In the genomic region with DNA sequence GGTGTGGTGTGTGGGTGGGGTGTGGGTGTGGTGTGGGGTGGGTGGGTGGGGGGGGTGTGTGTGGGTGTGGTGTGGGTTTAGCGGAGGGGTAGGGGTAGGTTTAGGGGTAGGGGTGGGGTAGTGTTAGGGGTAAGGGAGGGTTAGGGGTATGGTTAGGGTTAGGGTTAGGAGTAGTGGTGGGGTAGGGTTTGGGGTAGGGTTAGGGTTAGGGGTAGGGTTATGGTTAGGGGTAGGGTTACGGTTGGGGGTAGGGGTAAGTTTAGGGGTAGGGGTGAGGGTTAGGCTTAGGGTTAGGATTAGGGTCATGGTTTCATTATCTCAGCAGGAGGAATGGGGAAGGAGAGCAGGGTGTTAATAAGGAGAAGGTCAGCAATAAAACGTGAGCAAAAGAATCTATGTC, we compare ENCODE assay signal across 25 cellular contexts.
"Had no signal": no experiment of that assay in that cellular context is flagged by ENCODE, and none has a peak within 500 bp of the region (broad histone marks: within the 10 kb centered on the region; RNA-seq: fewer than 3 reads in every experiment).

No MANE protein-coding gene starts in this region.

- H3K4me3 Mint-ChIP-seq: activated naive CD8-positive, alpha-beta T cell treated with anti-CD3 and anti-CD28 coated beads, Interleukin-2, amount 50 U/mL, for 24 hours; activated T-cell treated with anti-CD3 and anti-CD28 coated beads, Interleukin-2, amount 50 U/mL, for 4 hours; T-helper 17 cell; WTC11 had no signal

- H3K27ac Mint-ChIP-seq: activated naive CD4-positive, alpha-beta T cell treated with anti-CD3 and anti-CD28 coated beads, Interleukin-2, amount 50 U/mL, for 72 hours; activated naive CD8-positive, alpha-beta T cell treated with anti-CD3 and anti-CD28 coated beads, Interleukin-2, amount 50 U/mL, for 24 hours; T-helper 17 cell; WTC11 had no signal

- H3K4me1 ChIP-seq: SJCRH30 had no signal

- H3K9me3 ChIP-seq: MG63, SJCRH30 had no signal

- ATAC-seq: activated naive CD4-positive, alpha-beta T cell treated with anti-CD3 and anti-CD28 coated beads, Interleukin-2, amount 50 U/mL, for 72 hours; activated naive CD8-positive, alpha-beta T cell treated with anti-CD3 and anti-CD28 coated beads, Interleukin-2, amount 50 U/mL, for 24 hours; activated T-cell treated with anti-CD3 and anti-CD28 coated beads, Interleukin-2, amount 50 U/mL, for 4 hours; T-helper 17 cell; WTC11 had no signal

- H3K27me3 ChIP-seq: cardiac muscle cell, MG63, SJCRH30 had no signal

- H3K4me1 Mint-ChIP-seq: activated naive CD8-positive, alpha-beta T cell treated with anti-CD3 and anti-CD28 coated beads, Interleukin-2, amount 50 U/mL, for 24 hours; WTC11 had no signal

- H3K4me3 ChIP-seq: cardiac muscle cell, MG63, SJCRH30 had no signal

- H3K36me3 ChIP-seq: cardiac muscle cell, MG63, SJCRH30 had no signal

- H3K36me3 Mint-ChIP-seq: activated naive CD4-positive, alpha-beta T cell treated with anti-CD3 and anti-CD28 coated beads, Interleukin-2, amount 50 U/mL, for 72 hours; brain had no signal

- H3K27ac ChIP-seq: cardiac muscle cell, SJCRH30 had no signal

- DNase-seq: activated CD4-positive, alpha-beta T cell treated with anti-CD3 and anti-CD28 coated beads for 48 hours; activated CD4-positive, alpha-beta T cell treated with anti-CD3 and anti-CD28 coated beads, Interleukin-2, amount 50 U/mL, for 4 hours; activated CD4-positive, CD25-positive, alpha-beta regulatory T cell treated with anti-CD3 and anti-CD28 coated beads, Interleukin-2, amount 50 U/mL, for 72 hours; activated effector memory CD4-positive, alpha-beta T cell treated with anti-CD3 and anti-CD28 coated beads, Interleukin-2, amount 50 U/mL, for 16 hours; activated naive CD4-positive, alpha-beta T cell treated with Interleukin-2 at 50 U/mL for 16 hours; activated naive CD8-positive, alpha-beta T cell treated with anti-CD3 and anti-CD28 coated beads, Interleukin-2, amount 50 U/mL, for 24 hours; activated T-cell treated with anti-CD3 and anti-CD28 coated beads, Interleukin-2, amount 50 U/mL, for 4 hours; amniotic stem cell; MG63; MV-4-11; NCI-H1105; NCI-H1436; NCI-H1694 treated with DMSO at 0.1 percent for 48 hours; NCI-H2029 treated with DMSO at 0.1 percent for 48 hours; NCI-H345; NCI-H510A; NCI-H526 treated with DMSO at 0.1 percent for 48 hours; NCI-H82; SJCRH30; T-helper 17 cell; T-helper 9 cell had no signal

- H3K9me3 Mint-ChIP-seq: activated naive CD4-positive, alpha-beta T cell treated with anti-CD3 and anti-CD28 coated beads, Interleukin-2, amount 50 U/mL, for 72 hours; activated naive CD8-positive, alpha-beta T cell treated with anti-CD3 and anti-CD28 coated beads, Interleukin-2, amount 50 U/mL, for 24 hours; activated T-cell treated with anti-CD3 and anti-CD28 coated beads, Interleukin-2, amount 50 U/mL, for 4 hours had no signal
